ENCODE assay signal across 2 cellular contexts in the genomic region with DNA sequence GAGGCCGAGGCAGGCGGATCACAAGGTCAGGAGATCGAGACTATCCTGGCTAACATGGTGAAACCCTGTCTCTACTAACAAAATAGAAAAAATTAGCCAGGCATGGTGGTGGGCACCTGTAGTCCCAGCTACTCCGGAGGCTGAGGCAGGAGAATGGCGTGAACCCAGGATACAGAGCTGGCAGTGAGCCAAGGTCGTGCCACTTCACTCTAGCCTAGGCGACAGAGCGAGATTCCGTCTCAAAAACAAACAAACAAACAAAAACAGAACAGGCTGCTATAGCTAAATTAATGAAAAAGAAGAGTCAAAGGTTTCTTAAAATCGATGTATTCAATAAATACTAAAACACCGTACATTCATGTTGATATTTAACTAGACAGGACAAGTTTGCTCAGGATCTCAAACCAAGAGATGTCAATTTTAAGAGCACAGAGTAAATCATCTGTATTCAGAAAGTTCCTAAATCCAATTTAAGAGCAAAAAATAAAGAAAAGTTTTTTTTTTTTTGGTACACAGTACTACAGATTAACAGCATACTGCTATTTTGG.
TF ChIP-seq lines count a peak whose summit lies in the region.

No MANE protein-coding gene starts in this region.

TF ChIP-seq in WTC11, 78 proteins besides CTCF, POLR2A, EP300 and RAD21 (continued from another document):
- no peak for TF ChIP-seq ATF2 (CRISPR knock-in tag; IDR thresholded peaks at IDR 0.05; ENCODE audit: borderline replicate concordance, low read depth)
- TF ChIP-seq HMGXB4 (CRISPR knock-in tag; IDR thresholded peaks at IDR 0.05): no peak
- TF ChIP-seq IRF1 (CRISPR knock-in tag; IDR thresholded peaks at IDR 0.05): no peak
- no peak for TF ChIP-seq ELF4 (CRISPR knock-in tag; IDR thresholded peaks at IDR 0.05; ENCODE audit: low read depth)
- TF ChIP-seq ZNF138 (CRISPR knock-in tag; conservative IDR thresholded peaks at IDR 0.05): no peak
- no peak for TF ChIP-seq EMX1 (CRISPR knock-in tag; IDR thresholded peaks at IDR 0.05)
- TF ChIP-seq CDX4 (CRISPR knock-in tag; IDR thresholded peaks at IDR 0.05; ENCODE audit: borderline replicate concordance): no peak
- no peak for TF ChIP-seq KAT7 (CRISPR knock-in tag; IDR thresholded peaks at IDR 0.05; ENCODE audit: borderline replicate concordance)
- no peak for TF ChIP-seq FOXK1 (CRISPR knock-in tag; IDR thresholded peaks at IDR 0.05)
- TF ChIP-seq, protein P1, sequence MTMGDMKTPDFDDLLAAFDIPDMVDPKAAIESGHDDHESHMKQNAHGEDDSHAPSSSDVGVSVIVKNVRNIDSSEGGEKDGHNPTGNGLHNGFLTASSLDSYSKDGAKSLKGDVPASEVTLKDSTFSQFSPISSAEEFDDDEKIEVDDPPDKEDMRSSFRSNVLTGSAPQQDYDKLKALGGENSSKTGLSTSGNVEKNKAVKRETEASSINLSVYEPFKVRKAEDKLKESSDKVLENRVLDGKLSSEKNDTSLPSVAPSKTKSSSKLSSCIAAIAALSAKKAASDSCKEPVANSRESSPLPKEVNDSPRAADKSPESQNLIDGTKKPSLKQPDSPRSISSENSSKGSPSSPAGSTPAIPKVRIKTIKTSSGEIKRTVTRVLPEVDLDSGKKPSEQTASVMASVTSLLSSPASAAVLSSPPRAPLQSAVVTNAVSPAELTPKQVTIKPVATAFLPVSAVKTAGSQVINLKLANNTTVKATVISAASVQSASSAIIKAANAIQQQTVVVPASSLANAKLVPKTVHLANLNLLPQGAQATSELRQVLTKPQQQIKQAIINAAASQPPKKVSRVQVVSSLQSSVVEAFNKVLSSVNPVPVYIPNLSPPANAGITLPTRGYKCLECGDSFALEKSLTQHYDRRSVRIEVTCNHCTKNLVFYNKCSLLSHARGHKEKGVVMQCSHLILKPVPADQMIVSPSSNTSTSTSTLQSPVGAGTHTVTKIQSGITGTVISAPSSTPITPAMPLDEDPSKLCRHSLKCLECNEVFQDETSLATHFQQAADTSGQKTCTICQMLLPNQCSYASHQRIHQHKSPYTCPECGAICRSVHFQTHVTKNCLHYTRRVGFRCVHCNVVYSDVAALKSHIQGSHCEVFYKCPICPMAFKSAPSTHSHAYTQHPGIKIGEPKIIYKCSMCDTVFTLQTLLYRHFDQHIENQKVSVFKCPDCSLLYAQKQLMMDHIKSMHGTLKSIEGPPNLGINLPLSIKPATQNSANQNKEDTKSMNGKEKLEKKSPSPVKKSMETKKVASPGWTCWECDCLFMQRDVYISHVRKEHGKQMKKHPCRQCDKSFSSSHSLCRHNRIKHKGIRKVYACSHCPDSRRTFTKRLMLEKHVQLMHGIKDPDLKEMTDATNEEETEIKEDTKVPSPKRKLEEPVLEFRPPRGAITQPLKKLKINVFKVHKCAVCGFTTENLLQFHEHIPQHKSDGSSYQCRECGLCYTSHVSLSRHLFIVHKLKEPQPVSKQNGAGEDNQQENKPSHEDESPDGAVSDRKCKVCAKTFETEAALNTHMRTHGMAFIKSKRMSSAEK (CRISPR knock-in tag; IDR thresholded peaks at IDR 0.05; ENCODE audit: borderline replicate concordance): no peak
- TF ChIP-seq E2F1 (CRISPR knock-in tag; IDR thresholded peaks at IDR 0.05): no peak
- TF ChIP-seq SMAD4 (CRISPR knock-in tag; IDR thresholded peaks at IDR 0.05): no peak

TF ChIP-seq in HepG2, 621 proteins besides CTCF, POLR2A, EP300 and RAD21:
- TF ChIP-seq, protein P2, sequence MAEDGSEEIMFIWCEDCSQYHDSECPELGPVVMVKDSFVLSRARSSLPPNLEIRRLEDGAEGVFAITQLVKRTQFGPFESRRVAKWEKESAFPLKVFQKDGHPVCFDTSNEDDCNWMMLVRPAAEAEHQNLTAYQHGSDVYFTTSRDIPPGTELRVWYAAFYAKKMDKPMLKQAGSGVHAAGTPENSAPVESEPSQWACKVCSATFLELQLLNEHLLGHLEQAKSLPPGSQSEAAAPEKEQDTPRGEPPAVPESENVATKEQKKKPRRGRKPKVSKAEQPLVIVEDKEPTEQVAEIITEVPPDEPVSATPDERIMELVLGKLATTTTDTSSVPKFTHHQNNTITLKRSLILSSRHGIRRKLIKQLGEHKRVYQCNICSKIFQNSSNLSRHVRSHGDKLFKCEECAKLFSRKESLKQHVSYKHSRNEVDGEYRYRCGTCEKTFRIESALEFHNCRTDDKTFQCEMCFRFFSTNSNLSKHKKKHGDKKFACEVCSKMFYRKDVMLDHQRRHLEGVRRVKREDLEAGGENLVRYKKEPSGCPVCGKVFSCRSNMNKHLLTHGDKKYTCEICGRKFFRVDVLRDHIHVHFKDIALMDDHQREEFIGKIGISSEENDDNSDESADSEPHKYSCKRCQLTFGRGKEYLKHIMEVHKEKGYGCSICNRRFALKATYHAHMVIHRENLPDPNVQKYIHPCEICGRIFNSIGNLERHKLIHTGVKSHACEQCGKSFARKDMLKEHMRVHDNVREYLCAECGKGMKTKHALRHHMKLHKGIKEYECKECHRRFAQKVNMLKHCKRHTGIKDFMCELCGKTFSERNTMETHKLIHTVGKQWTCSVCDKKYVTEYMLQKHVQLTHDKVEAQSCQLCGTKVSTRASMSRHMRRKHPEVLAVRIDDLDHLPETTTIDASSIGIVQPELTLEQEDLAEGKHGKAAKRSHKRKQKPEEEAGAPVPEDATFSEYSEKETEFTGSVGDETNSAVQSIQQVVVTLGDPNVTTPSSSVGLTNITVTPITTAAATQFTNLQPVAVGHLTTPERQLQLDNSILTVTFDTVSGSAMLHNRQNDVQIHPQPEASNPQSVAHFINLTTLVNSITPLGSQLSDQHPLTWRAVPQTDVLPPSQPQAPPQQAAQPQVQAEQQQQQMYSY (CRISPR knock-in tag; IDR thresholded peaks at IDR 0.05): no peak
- TF ChIP-seq, protein P3, sequence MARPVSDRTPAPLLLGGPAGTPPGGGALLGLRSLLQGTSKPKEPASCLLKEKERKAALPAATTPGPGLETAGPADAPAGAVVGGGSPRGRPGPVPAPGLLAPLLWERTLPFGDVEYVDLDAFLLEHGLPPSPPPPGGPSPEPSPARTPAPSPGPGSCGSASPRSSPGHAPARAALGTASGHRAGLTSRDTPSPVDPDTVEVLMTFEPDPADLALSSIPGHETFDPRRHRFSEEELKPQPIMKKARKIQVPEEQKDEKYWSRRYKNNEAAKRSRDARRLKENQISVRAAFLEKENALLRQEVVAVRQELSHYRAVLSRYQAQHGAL (CRISPR knock-in tag; IDR thresholded peaks at IDR 0.05; ENCODE audit: not compliant biosample characterization): no peak
- TF ChIP-seq HOXA5 (CRISPR knock-in tag; IDR thresholded peaks at IDR 0.05) (no peak), GZF1 (CRISPR knock-in tag; IDR thresholded peaks at IDR 0.05) (no peak), ZNF101 (CRISPR knock-in tag; IDR thresholded peaks at IDR 0.05; ENCODE audit: borderline replicate concordance, low read depth) (no peak), ELF3 (CRISPR knock-in tag; IDR thresholded peaks at IDR 0.05) (no peak), SOX5 (CRISPR knock-in tag; IDR thresholded peaks at IDR 0.05; ENCODE audit: borderline replicate concordance) (no peak), ZNF549 (CRISPR knock-in tag; IDR thresholded peaks at IDR 0.05) (no peak)
- TF ChIP-seq, protein P4, sequence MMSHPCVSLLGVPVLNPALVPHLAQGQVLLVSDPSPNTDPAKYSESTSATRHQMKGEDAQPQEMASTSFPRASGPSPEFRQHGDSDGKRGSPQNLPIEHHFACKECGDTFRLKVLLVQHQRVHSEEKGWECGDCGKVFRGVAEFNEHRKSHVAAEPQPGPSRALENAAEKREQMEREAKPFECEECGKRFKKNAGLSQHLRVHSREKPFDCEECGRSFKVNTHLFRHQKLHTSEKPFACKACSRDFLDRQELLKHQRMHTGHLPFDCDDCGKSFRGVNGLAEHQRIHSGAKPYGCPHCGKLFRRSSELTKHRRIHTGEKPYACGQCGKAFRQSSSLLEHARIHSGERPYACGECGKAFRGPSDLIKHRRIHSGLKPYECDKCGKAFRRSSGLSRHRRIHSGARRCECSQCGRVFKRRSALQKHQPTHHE (CRISPR knock-in tag; IDR thresholded peaks at IDR 0.05; ENCODE audit: borderline replicate concordance): no peak
- TF ChIP-seq, protein P5, sequence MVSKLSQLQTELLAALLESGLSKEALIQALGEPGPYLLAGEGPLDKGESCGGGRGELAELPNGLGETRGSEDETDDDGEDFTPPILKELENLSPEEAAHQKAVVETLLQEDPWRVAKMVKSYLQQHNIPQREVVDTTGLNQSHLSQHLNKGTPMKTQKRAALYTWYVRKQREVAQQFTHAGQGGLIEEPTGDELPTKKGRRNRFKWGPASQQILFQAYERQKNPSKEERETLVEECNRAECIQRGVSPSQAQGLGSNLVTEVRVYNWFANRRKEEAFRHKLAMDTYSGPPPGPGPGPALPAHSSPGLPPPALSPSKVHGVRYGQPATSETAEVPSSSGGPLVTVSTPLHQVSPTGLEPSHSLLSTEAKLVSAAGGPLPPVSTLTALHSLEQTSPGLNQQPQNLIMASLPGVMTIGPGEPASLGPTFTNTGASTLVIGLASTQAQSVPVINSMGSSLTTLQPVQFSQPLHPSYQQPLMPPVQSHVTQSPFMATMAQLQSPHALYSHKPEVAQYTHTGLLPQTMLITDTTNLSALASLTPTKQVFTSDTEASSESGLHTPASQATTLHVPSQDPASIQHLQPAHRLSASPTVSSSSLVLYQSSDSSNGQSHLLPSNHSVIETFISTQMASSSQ (IDR thresholded peaks at IDR 0.05; ENCODE audit: low read depth): no peak
- TF ChIP-seq, protein P5 (CRISPR knock-in tag; IDR thresholded peaks at IDR 0.05; ENCODE audit: borderline replicate concordance): no peak
- TF ChIP-seq, protein P6, sequence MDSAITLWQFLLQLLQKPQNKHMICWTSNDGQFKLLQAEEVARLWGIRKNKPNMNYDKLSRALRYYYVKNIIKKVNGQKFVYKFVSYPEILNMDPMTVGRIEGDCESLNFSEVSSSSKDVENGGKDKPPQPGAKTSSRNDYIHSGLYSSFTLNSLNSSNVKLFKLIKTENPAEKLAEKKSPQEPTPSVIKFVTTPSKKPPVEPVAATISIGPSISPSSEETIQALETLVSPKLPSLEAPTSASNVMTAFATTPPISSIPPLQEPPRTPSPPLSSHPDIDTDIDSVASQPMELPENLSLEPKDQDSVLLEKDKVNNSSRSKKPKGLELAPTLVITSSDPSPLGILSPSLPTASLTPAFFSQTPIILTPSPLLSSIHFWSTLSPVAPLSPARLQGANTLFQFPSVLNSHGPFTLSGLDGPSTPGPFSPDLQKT (CRISPR knock-in tag; IDR thresholded peaks at IDR 0.05; ENCODE audit: borderline replicate concordance): no peak
- TF ChIP-seq, protein P7, sequence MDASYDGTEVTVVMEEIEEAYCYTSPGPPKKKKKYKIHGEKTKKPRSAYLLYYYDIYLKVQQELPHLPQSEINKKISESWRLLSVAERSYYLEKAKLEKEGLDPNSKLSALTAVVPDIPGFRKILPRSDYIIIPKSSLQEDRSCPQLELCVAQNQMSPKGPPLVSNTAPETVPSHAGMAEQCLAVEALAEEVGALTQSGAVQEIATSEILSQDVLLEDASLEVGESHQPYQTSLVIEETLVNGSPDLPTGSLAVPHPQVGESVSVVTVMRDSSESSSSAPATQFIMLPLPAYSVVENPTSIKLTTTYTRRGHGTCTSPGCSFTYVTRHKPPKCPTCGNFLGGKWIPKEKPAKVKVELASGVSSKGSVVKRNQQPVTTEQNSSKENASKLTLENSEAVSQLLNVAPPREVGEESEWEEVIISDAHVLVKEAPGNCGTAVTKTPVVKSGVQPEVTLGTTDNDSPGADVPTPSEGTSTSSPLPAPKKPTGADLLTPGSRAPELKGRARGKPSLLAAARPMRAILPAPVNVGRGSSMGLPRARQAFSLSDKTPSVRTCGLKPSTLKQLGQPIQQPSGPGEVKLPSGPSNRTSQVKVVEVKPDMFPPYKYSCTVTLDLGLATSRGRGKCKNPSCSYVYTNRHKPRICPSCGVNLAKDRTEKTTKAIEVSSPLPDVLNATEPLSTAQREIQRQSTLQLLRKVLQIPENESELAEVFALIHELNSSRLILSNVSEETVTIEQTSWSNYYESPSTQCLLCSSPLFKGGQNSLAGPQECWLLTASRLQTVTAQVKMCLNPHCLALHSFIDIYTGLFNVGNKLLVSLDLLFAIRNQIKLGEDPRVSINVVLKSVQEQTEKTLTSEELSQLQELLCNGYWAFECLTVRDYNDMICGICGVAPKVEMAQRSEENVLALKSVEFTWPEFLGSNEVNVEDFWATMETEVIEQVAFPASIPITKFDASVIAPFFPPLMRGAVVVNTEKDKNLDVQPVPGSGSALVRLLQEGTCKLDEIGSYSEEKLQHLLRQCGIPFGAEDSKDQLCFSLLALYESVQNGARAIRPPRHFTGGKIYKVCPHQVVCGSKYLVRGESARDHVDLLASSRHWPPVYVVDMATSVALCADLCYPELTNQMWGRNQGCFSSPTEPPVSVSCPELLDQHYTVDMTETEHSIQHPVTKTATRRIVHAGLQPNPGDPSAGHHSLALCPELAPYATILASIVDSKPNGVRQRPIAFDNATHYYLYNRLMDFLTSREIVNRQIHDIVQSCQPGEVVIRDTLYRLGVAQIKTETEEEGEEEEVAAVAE (CRISPR knock-in tag; IDR thresholded peaks at IDR 0.05; ENCODE audit: borderline replicate concordance): no peak
- TF ChIP-seq, protein P8, sequence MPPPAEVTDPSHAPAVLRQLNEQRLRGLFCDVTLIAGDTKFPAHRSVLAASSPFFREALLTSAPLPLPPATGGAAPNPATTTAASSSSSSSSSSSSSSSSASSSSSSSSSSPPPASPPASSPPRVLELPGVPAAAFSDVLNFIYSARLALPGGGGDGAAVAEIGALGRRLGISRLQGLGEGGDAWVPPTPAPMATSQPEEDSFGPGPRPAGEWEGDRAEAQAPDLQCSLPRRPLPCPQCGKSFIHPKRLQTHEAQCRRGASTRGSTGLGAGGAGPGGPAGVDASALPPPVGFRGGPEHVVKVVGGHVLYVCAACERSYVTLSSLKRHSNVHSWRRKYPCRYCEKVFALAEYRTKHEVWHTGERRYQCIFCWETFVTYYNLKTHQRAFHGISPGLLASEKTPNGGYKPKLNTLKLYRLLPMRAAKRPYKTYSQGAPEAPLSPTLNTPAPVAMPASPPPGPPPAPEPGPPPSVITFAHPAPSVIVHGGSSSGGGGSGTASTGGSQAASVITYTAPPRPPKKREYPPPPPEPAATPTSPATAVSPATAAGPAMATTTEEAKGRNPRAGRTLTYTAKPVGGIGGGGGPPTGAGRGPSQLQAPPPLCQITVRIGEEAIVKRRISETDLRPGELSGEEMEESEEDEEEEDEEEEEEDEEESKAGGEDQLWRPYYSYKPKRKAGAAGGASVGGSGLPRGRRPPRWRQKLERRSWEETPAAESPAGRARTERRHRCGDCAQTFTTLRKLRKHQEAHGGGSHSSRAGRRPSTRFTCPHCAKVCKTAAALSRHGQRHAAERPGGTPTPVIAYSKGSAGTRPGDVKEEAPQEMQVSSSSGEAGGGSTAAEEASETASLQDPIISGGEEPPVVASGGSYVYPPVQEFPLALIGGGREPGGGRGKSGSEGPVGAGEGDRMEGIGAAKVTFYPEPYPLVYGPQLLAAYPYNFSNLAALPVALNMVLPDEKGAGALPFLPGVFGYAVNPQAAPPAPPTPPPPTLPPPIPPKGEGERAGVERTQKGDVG (CRISPR knock-in tag; IDR thresholded peaks at IDR 0.05; ENCODE audit: borderline replicate concordance): no peak
